ENCODE assay signal across 18 cellular contexts in the genomic region with DNA sequence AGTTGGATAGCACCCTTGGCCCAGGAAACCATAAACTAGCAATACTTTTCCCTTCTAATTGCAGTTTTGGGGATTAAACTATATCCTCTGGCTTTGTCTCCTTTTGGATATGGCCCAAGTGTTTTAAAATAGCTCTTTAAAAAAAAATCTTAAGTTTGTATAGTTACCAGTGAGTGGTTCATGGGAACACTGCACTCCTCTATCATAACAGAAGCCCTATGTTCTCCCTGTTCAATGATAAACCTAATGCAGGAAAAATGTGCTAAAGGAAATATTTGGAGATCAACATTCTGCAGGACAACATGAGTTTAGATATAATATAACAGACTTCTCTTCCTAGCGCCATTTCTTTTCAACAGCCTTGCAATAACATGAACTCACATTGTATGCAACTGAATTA. TPM values are rescaled to one million over a fixed set of nuclear protein-coding genes. Genes with fewer than 3 reads are reported as not detected.
DNase-seq lines count a peak whose midpoint lies in the region; ATAC-seq and TF ChIP-seq lines count a peak whose summit lies in the region.
"Had no signal": no experiment of that assay in that cellular context is flagged by ENCODE, and none has a peak within 500 bp of the region (broad histone marks: within the 10 kb centered on the region; RNA-seq: fewer than 3 reads in every experiment).

No MANE protein-coding gene starts in this region.

- peaks cover 11% of the 10 kb centered on the region for H3K4me1 Mint-ChIP-seq in activated CD4-positive, alpha-beta T cell treated with anti-CD3 and anti-CD28 coated beads for 36 hours
- H3K4me1 Mint-ChIP-seq in CD4-positive, alpha-beta T cell (ENCODE audit: low read depth): no peaks in the 10 kb centered on the region
- no peaks in the 10 kb centered on the region for H3K4me1 Mint-ChIP-seq in activated T-helper 17 cell treated with anti-CD3 and anti-CD28 coated beads, Interleukin-2, amount 50 U/mL, for 72 hours
- H3K4me1 Mint-ChIP-seq: GM23338 had no signal

- H3K4me3 ChIP-seq in tibial nerve (no peak overlapping the region), breast epithelium (no peak overlapping the region), left lung (no peak overlapping the region)
- H3K4me3 ChIP-seq: BLaER1, GM23338 had no signal

- intact Hi-C loops in activated CD4-positive, alpha-beta T cell treated with anti-CD3 and anti-CD28 coated beads for 36 hours (cut with DNase I, micrococcal nuclease): no loop called here
- intact Hi-C loops in CD4-positive, alpha-beta T cell (cut with DNase I, micrococcal nuclease): no loop called here
- intact Hi-C loops in breast epithelium (cut with DNase I; ENCODE audit: low total_unique reads): no loop called here
- intact Hi-C loops in left lung (cut with DNase I): no loop called here

- H3K27me3 ChIP-seq in CD4-positive, alpha-beta T cell (ENCODE audit: control insufficient read depth, insufficient read depth, low read length): no peaks in the 10 kb centered on the region
- H3K27me3 ChIP-seq in tibial nerve (no peaks in the 10 kb centered on the region), breast epithelium (no peaks in the 10 kb centered on the region), left lung (no peaks in the 10 kb centered on the region)
- H3K27me3 ChIP-seq: BLaER1 had no signal

- POLR2A ChIA-PET in activated CD4-positive, alpha-beta T cell treated with anti-CD3 and anti-CD28 coated beads for 36 hours (lab: Charles Lee): interaction anchor here (0.6 kb wide), 1 partner anchor 1344 kb away, joined by 3 read pairs; no protein-coding TSS in a partner anchor
- POLR2A ChIA-PET in CD4-positive, alpha-beta T cell (lab: Charles Lee): interaction anchor here (1.2 kb wide), 1 partner anchor 13 kb away, joined by 3 read pairs; the partner anchor contains the start of genes MRPL47 and NDUFB5

- no peak overlapping the region for H3K27ac ChIP-seq in CD4-positive, alpha-beta T cell (ENCODE audit: low read depth, low read length)
- H3K27ac ChIP-seq in tibial nerve (no peak overlapping the region), breast epithelium (no peak overlapping the region), left lung (no peak overlapping the region)
- H3K27ac ChIP-seq: 22Rv1, BLaER1, KMS-11 had no signal

- TF ChIP-seq POLR2A in tibial nerve (IDR thresholded peaks at IDR 0.05) (no peak), breast epithelium (IDR thresholded peaks at IDR 0.05) (no peak)

- ATAC-seq in activated CD4-positive, alpha-beta T cell treated with anti-CD3 and anti-CD28 coated beads for 36 hours: no peak
- ATAC-seq in CD4-positive, alpha-beta T cell (ENCODE audit: poor library complexity): no peak
- no peak for ATAC-seq in activated T-helper 17 cell treated with anti-CD3 and anti-CD28 coated beads, Interleukin-2, amount 50 U/mL, for 72 hours (replicated peaks)
- ATAC-seq in left lung: no peak
- ATAC-seq: GM23338, HepG2 had no signal

- H3K36me3 Mint-ChIP-seq in activated CD4-positive, alpha-beta T cell treated with anti-CD3 and anti-CD28 coated beads for 36 hours (ENCODE audit: low read depth): peaks cover 33% of the 10 kb centered on the region
- peaks cover 87% of the 10 kb centered on the region for H3K36me3 Mint-ChIP-seq in CD4-positive, alpha-beta T cell (ENCODE audit: low read depth)
- peaks cover 97% of the 10 kb centered on the region for H3K36me3 Mint-ChIP-seq in activated T-helper 17 cell treated with anti-CD3 and anti-CD28 coated beads, Interleukin-2, amount 50 U/mL, for 72 hours (ENCODE audit: low read depth)

- H3K9me3 ChIP-seq in CD4-positive, alpha-beta T cell (ENCODE audit: control insufficient read depth, low read length): no peaks in the 10 kb centered on the region
- H3K9me3 ChIP-seq in tibial nerve: no peaks in the 10 kb centered on the region
- no peaks in the 10 kb centered on the region for H3K9me3 ChIP-seq in breast epithelium
- no peaks in the 10 kb centered on the region for H3K9me3 ChIP-seq in left lung
- H3K9me3 ChIP-seq: BLaER1 had no signal

- CTCF ChIA-PET in activated CD4-positive, alpha-beta T cell treated with anti-CD3 and anti-CD28 coated beads for 36 hours (lab: Charles Lee): interaction anchor here (0.6 kb wide), 2 partner anchors 25 to 104 kb away, joined by 3 read pairs; no protein-coding TSS in a partner anchor
- CTCF ChIA-PET in CD4-positive, alpha-beta T cell (lab: Charles Lee): no interaction called here

- no peaks in the 10 kb centered on the region for H3K9me3 Mint-ChIP-seq in activated CD4-positive, alpha-beta T cell treated with anti-CD3 and anti-CD28 coated beads for 36 hours (ENCODE audit: low read depth)
- no peaks in the 10 kb centered on the region for H3K9me3 Mint-ChIP-seq in CD4-positive, alpha-beta T cell
- H3K9me3 Mint-ChIP-seq in activated T-helper 17 cell treated with anti-CD3 and anti-CD28 coated beads, Interleukin-2, amount 50 U/mL, for 72 hours: no peaks in the 10 kb centered on the region
- H3K9me3 Mint-ChIP-seq: GM23338 had no signal

- H3K27me3 Mint-ChIP-seq in activated CD4-positive, alpha-beta T cell treated with anti-CD3 and anti-CD28 coated beads for 36 hours: no peaks in the 10 kb centered on the region
- H3K27me3 Mint-ChIP-seq in CD4-positive, alpha-beta T cell: no peaks in the 10 kb centered on the region
- no peaks in the 10 kb centered on the region for H3K27me3 Mint-ChIP-seq in activated T-helper 17 cell treated with anti-CD3 and anti-CD28 coated beads, Interleukin-2, amount 50 U/mL, for 72 hours

- WGBS in tibial nerve, 2 donors: 64 to 67% methylated on average over 1 of the region's 1 CpG

- DNase-seq in activated CD4-positive, alpha-beta T cell treated with anti-CD3 and anti-CD28 coated beads for 36 hours: no peak
- no peak for DNase-seq in activated CD4-positive, alpha-beta T cell treated with anti-CD3 and anti-CD28 coated beads, Interleukin-2, amount 50 U/mL, for 1 hour
- no peak for DNase-seq in CD4-positive, alpha-beta T cell
- DNase-seq in hepatic stellate cell (ENCODE audit: low spot score): peak; percentile 26
- no peak for DNase-seq in tibial nerve (ENCODE audit: low spot score in 2 of 2)
- no peak for DNase-seq in breast epithelium (ENCODE audit: low spot score in 2 of 2)
- DNase-seq in left lung: no peak
- DNase-seq: DND-41, NCI-H1436, NCI-H2081, NCI-H2227 treated with DMSO at 0.1 percent for 48 hours, NCI-H524 had no signal

- peak overlapping the region; percentile 42 for H3K27ac Mint-ChIP-seq in activated CD4-positive, alpha-beta T cell treated with anti-CD3 and anti-CD28 coated beads for 36 hours
- H3K27ac Mint-ChIP-seq in CD4-positive, alpha-beta T cell: peak overlapping the region; percentile 1
- H3K27ac Mint-ChIP-seq in activated T-helper 17 cell treated with anti-CD3 and anti-CD28 coated beads, Interleukin-2, amount 50 U/mL, for 72 hours: peak overlapping the region; percentile 21
- H3K27ac Mint-ChIP-seq: GM23338 had no signal

- no peak for TF ChIP-seq EP300 in tibial nerve (IDR thresholded peaks at IDR 0.05)

- H3K4me1 ChIP-seq in tibial nerve: no peaks in the 10 kb centered on the region
- H3K4me1 ChIP-seq in breast epithelium: no peaks in the 10 kb centered on the region
- H3K4me1 ChIP-seq in left lung: no peaks in the 10 kb centered on the region
- H3K4me1 ChIP-seq: BLaER1 had no signal

- no peak overlapping the region for H3K4me3 Mint-ChIP-seq in activated CD4-positive, alpha-beta T cell treated with anti-CD3 and anti-CD28 coated beads for 36 hours
- H3K4me3 Mint-ChIP-seq in CD4-positive, alpha-beta T cell: no peak overlapping the region
- no peak overlapping the region for H3K4me3 Mint-ChIP-seq in activated T-helper 17 cell treated with anti-CD3 and anti-CD28 coated beads, Interleukin-2, amount 50 U/mL, for 72 hours
- H3K4me3 Mint-ChIP-seq: GM23338 had no signal

- peaks cover 0 to 100% (median 32%) of the 10 kb centered on the region in 3 donors for H3K36me3 ChIP-seq in tibial nerve
- H3K36me3 ChIP-seq in breast epithelium: peaks cover 13% of the 10 kb centered on the region
- H3K36me3 ChIP-seq in left lung: peaks cover 5 to 100% of the 10 kb centered on the region in 2 donors

- TF ChIP-seq CTCF in CD4-positive, alpha-beta T cell (IDR thresholded peaks at IDR 0.05): no peak
- TF ChIP-seq CTCF in tibial nerve (IDR thresholded peaks at IDR 0.05): no peak
- no peak for TF ChIP-seq CTCF in breast epithelium (IDR thresholded peaks at IDR 0.05)
- TF ChIP-seq CTCF in left lung (IDR thresholded peaks at IDR 0.05): no peak

RNA-seq across cellular contexts. Expression of gene MRPL47, which starts 13.1 kb away (rescaled TPM):
- 10 to 100 TPM; 49.8 to 56.4 TPM for total RNA-seq in activated CD4-positive, alpha-beta T cell treated with anti-CD3 and anti-CD28 coated beads for 36 hours
- 10 to 100 TPM; 24.8 to 28.6 TPM for total RNA-seq in CD4-positive, alpha-beta T cell
- 10 to 100 TPM; 35.9 to 62.6 TPM for total RNA-seq in activated T-helper 17 cell treated with anti-CD3 and anti-CD28 coated beads, Interleukin-2, amount 50 U/mL, for 72 hours
- total RNA-seq in tibial nerve (10 to 100 TPM; 14.9 to 22.2 (median 21.0) TPM), breast epithelium (10 to 100 TPM; 21.4 to 28.5 (median 23.4) TPM), left lung (10 to 100 TPM; 27.7 to 33.4 TPM)

RNA-seq across cellular contexts. Expression of gene NDUFB5, which starts 13.3 kb away (rescaled TPM):
- 100 to 1,000 TPM; 105 to 110 TPM for total RNA-seq in activated CD4-positive, alpha-beta T cell treated with anti-CD3 and anti-CD28 coated beads for 36 hours
- total RNA-seq in CD4-positive, alpha-beta T cell: 10 to 100 TPM; 20.3 to 24.2 TPM
- 10 to 100 TPM; 81.7 to 96.9 TPM for total RNA-seq in activated T-helper 17 cell treated with anti-CD3 and anti-CD28 coated beads, Interleukin-2, amount 50 U/mL, for 72 hours
- total RNA-seq in tibial nerve (100 to 1,000 TPM in 1 of 4 donors, 10 to 100 TPM in 3; 45.9 to 101 (median 66.4) TPM), breast epithelium (10 to 100 TPM; 62.6 to 97.5 (median 95.9) TPM), left lung (100 to 1,000 TPM in 1 of 2 donors, 10 to 100 TPM in 1; 79.1 to 111 TPM)

RNA-seq across cellular contexts. Expression of gene ACTL6A, which starts 28.6 kb away (rescaled TPM):
- 100 to 1,000 TPM in 1 of 2 experiments, 10 to 100 TPM in 1; 85.3 to 113 TPM for total RNA-seq in activated CD4-positive, alpha-beta T cell treated with anti-CD3 and anti-CD28 coated beads for 36 hours
- total RNA-seq in CD4-positive, alpha-beta T cell: 10 to 100 TPM; 19.0 to 19.3 TPM
- 10 to 100 TPM; 59.0 to 88.4 TPM for total RNA-seq in activated T-helper 17 cell treated with anti-CD3 and anti-CD28 coated beads, Interleukin-2, amount 50 U/mL, for 72 hours
- total RNA-seq in tibial nerve (10 to 100 TPM; 25.7 to 52.5 (median 36.3) TPM), breast epithelium (10 to 100 TPM; 37.1 to 58.1 (median 46.2) TPM), left lung (10 to 100 TPM; 33.6 to 43.8 TPM)
